Comparison of ENCODE assay signal across 19 cellular contexts in the genomic region with DNA sequence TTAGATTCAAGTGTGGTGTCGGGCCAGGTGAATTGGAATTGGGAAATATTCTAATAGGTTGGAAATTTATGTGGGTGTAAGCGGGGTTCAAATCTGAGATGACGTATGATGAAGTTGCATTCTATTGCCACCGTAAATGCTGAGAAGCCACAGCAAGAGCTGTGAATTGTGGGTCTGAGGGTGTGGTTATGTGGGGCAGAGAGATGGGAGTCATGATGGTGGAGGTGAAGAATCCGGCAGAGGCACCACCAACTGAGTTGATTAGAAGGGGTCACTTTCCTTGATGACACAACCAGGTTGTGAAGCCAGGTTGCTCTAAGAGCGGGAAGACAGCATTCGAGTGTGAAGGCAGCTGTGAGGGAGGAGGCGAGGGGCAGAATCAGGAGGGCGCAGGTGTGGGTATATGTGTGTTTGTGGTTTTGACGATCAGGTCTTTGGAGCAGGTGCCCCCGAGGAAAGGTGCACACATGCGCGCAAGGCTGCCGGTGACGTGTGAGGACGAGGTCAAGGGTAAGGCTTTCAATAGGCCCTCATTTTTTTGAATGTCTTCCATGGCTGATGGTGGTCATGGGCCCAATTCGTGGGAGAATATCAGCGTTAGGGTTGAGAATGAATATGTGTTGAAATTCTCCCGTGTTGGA. TPM values are rescaled to one million over a fixed set of nuclear protein-coding genes. Genes with fewer than 3 reads are reported as not detected.
A peak's percentile ranks its signal among the peaks of the same experiment; 100 is the strongest.
DNase-seq lines count a peak whose midpoint lies in the region; ATAC-seq lines count a peak whose summit lies in the region.
"Had no signal": no experiment of that assay in that cellular context is flagged by ENCODE, and none has a peak within 500 bp of the region (broad histone marks: within the 10 kb centered on the region; RNA-seq: fewer than 3 reads in every experiment).

No MANE protein-coding gene starts in this region.

- no peaks in the 10 kb centered on the region for H3K9me3 Mint-ChIP-seq in immature natural killer cell
- H3K9me3 Mint-ChIP-seq: CD4-positive, alpha-beta T cell; CD8-positive, alpha-beta memory T cell had no signal

- ATAC-seq in Right ventricle myocardium inferior = no peak
- ATAC-seq: A549, GM23338, HCT116 had no signal

- no peaks in the 10 kb centered on the region for H3K36me3 Mint-ChIP-seq in immature natural killer cell
- H3K36me3 Mint-ChIP-seq: CD14-positive monocyte; CD8-positive, alpha-beta memory T cell had no signal

- intact Hi-C loops in posterior vena cava (cut with DNase I) (no loop called here), Right ventricle myocardium inferior (cut with DNase I) (no loop called here)

- peak; percentile 52 for DNase-seq in RPMI8226
- DNase-seq in immature natural killer cell = peak; percentile 53 to 67 (median 65)
- peak; percentile 32 for DNase-seq in posterior vena cava (ENCODE audit: low spot score)
- DNase-seq in Right ventricle myocardium inferior (ENCODE audit: missing footprints) = no peak
- DNase-seq in DMS 273 (lab: John Stamatoyannopoulos, UW; ENCODE audit: unreplicated experiment) = no peak
- no peak for DNase-seq in GM19240 (ENCODE audit: insufficient read length, low spot score)
- DNase-seq: 8988T; ACHN; AML-193; BE2C; CD4-positive, alpha-beta T cell; CD8-positive, alpha-beta memory T cell; DMS153; DND-41; H9 had no signal

- peaks cover 0 to 5% (median 1%) of the 10 kb centered on the region in 3 donors for H3K27me3 Mint-ChIP-seq in immature natural killer cell (ENCODE audit: low read depth in 3 of 3)
- H3K27me3 Mint-ChIP-seq: CD4-positive, alpha-beta T cell had no signal

- H3K4me1 Mint-ChIP-seq in immature natural killer cell = no peaks in the 10 kb centered on the region
- H3K4me1 Mint-ChIP-seq: CD14-positive monocyte had no signal

- H3K4me3 Mint-ChIP-seq in immature natural killer cell = no peak overlapping the region
- H3K4me3 Mint-ChIP-seq: CD14-positive monocyte; CD4-positive, alpha-beta T cell; CD8-positive, alpha-beta memory T cell; GM23338; H9 had no signal

- no peak overlapping the region for H3K27ac Mint-ChIP-seq in immature natural killer cell
- H3K27ac Mint-ChIP-seq: CD14-positive monocyte; CD4-positive, alpha-beta T cell; CD8-positive, alpha-beta memory T cell; GM23338; H9 had no signal

RNA-seq across cellular contexts. Expression of a gene that starts 18.7 kb away (rescaled TPM):
- under 1 TPM in 1 of 3 donors, not detected in 2; 0.29 TPM for polyA plus RNA-seq in immature natural killer cell
- total RNA-seq in posterior vena cava (1 to 10 TPM; 1.5 to 1.8 TPM), Right ventricle myocardium inferior (3.3 TPM)

Comparison
In these comparisons a context has a peak if more than half of its experiments do, and no peak if none do; other contexts are left out.
1. DNase-seq: peak in RPMI8226 (single experiment), immature natural killer cell (3 of 3) and posterior vena cava (single experiment); none in Right ventricle myocardium inferior (single experiment), DMS 273 (single experiment) and GM19240 (single experiment).